In the genomic region with DNA sequence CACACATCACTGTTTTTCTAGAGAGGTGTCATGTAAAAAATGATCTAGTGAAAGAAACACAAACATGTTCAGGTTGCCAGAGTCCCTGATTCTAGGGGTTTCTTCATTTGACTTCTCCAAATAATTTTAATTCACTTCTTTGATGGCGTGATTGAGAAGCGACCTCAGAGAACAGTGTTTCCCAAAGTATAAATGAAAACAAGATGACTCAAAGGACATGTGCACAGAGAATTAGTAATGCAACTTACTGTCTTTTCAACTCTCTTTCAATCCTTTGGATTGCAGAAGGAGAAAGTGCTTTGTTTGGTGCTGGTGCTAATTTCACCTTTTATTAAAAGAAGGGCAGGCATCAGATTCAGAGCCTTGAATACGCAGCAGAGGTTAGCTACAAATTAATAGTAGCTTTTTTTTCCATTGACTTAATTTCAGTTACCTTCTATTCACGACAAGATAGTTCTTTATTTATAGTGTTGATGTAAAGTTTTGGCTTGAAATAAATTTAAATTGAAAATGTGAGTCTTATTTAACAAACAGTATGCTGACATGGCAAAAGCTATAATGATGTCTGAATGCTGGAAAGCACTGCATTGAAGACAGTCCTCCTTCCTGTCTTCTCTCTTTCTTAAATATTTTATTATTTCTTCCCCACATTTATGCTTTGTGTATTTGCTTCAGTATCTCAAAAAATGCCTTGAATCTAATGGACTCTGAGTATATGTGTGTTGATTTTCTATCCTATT, we compare ENCODE assay signal across 14 cellular contexts.
DNase-seq lines count a peak whose midpoint lies in the region; ATAC-seq, FAIRE-seq and TF ChIP-seq lines count a peak whose summit lies in the region.
"Had no signal": no experiment of that assay in that cellular context is flagged by ENCODE, and none has a peak within 500 bp of the region (broad histone marks: within the 10 kb centered on the region; RNA-seq: fewer than 3 reads in every experiment).

No MANE protein-coding gene starts in this region.

- H2AFZ ChIP-seq in K562 (ENCODE audit: low read depth, low read length), result no peak overlapping the region
- H2AFZ ChIP-seq in mesenchymal stem cell (ENCODE audit: low read depth, low read length), result no peak overlapping the region

- H3K4ac ChIP-seq in mesenchymal stem cell (ENCODE audit: low read depth in 1 of 2, low read length in 2 of 2), result no peak overlapping the region

- H4K91ac ChIP-seq in mesenchymal stem cell (ENCODE audit: low read length), result no peak overlapping the region

- no peaks in the 10 kb centered on the region for H3K9me3 Mint-ChIP-seq in natural killer cell treated with Interleukin-12 subunit alpha and Interleukin-12 subunit beta and Interleukin-15 and Interleukin-18, amount 100 ng/mL, for 72 hours
- H3K9me3 Mint-ChIP-seq: H9 had no signal

- in situ Hi-C loops in K562 (cut with MboI), result no loop called here

- H3K27me3 ChIP-seq in K562 (ENCODE audit: control insufficient read depth in 2 of 2, insufficient read depth in 2 of 2, low read length in 2 of 2), result no peaks in the 10 kb centered on the region
- no peaks in the 10 kb centered on the region for H3K27me3 ChIP-seq in mesenchymal stem cell (ENCODE audit: control insufficient read depth in 1 of 2, insufficient read depth in 1 of 2, low read length in 2 of 2)

- WGBS in K562 (ENCODE audit: insufficient coverage, low coverage, missing lambda C conversion rate), result 71% methylated on average over 4 of the region's 4 CpGs
- WGBS in mesenchymal stem cell, result 100% methylated on average over 1 of the region's 4 CpGs

- H3K18ac ChIP-seq in mesenchymal stem cell (ENCODE audit: low read depth in 1 of 2, low read length in 2 of 2), result no peak overlapping the region

- TF ChIP-seq RAD21 in K562 (CRISPR knock-in tag; conservative IDR thresholded peaks at IDR 0.05 in 1 of 2, IDR thresholded peaks at IDR 0.05 in 1 of 2), result no peak

- no peaks in the 10 kb centered on the region for H4K20me1 ChIP-seq in K562 (replicated peaks; ENCODE audit: control insufficient read depth, insufficient read depth, low read length)

- CTCF ChIA-PET in K562 (lab: Yijun Ruan, JAX; ENCODE audit: low intra/inter-chr PET ratio), result no interaction called here

- no peak overlapping the region for H2BK120ac ChIP-seq in mesenchymal stem cell (ENCODE audit: low read depth, low read length)

- H2AK5ac ChIP-seq in mesenchymal stem cell (ENCODE audit: low read length, severe bottlenecking), result no peak overlapping the region

- no peak for TF ChIP-seq EP300 in K562 (IDR thresholded peaks at IDR 0.05; ENCODE audit: low read length)

- no peak overlapping the region for H3K14ac ChIP-seq in mesenchymal stem cell (ENCODE audit: low read length in 2 of 2)

- H3K4me3 ChIP-seq in K562 (no peak overlapping the region), mesenchymal stem cell (ENCODE audit: insufficient read depth in 1 of 2, low read depth in 1 of 2, low read length in 2 of 2) (no peak overlapping the region)

- no peaks in the 10 kb centered on the region for H3K9me3 ChIP-seq in K562 (replicated peaks; ENCODE audit: control insufficient read depth, insufficient read depth, low read depth, low read length)
- H3K9me3 ChIP-seq in mesenchymal stem cell (ENCODE audit: control insufficient read depth, low read length), result no peaks in the 10 kb centered on the region

- H3K4me2 ChIP-seq in K562 (ENCODE audit: insufficient read depth, low read length) (no peak overlapping the region), mesenchymal stem cell (ENCODE audit: low read length, poor library complexity, severe bottlenecking) (no peak overlapping the region)

- H3K4me1 Mint-ChIP-seq in natural killer cell treated with Interleukin-12 subunit alpha and Interleukin-12 subunit beta and Interleukin-15 and Interleukin-18, amount 100 ng/mL, for 72 hours (ENCODE audit: low read depth in 2 of 2), result no peaks in the 10 kb centered on the region

- DNase-seq in AG08395 (ENCODE audit: low spot score) (peak; percentile 5), HCEC 1CT (peak; percentile 33), K562 (ENCODE audit: extremely low read depth in 1 of 4, low spot score in 3 of 4) (no peak), mesenchymal stem cell (no peak), islet precursor cell (no peak), NCI-H1930 (lab: John Stamatoyannopoulos, UW) (no peak)
- DNase-seq in stimulated activated naive CD4-positive, alpha-beta T cell (lab: John Stamatoyannopoulos, UW), result no peak
- DNase-seq in natural killer cell treated with Interleukin-12 subunit alpha and Interleukin-12 subunit beta and Interleukin-15 and Interleukin-18, amount 100 ng/mL, for 72 hours (ENCODE audit: low spot score), result no peak
- DNase-seq: C1 segment of cervical spinal cord, DMS 273 treated with DMSO at 0.1 percent for 48 hours, H9, NCI-H1092 treated with DMSO at 0.1 percent for 48 hours, NCI-H1694, PC-3 had no signal

- no peak for FAIRE-seq in K562 (lab: Jason Lieb, UNC)

- BruUV-seq in K562 (replicated peaks; lab: Mats Ljungman, UMichigan), result no TSS peak

- no peak overlapping the region for H2BK5ac ChIP-seq in mesenchymal stem cell (ENCODE audit: low read depth, low read length, poor library complexity, severe bottlenecking)

- no peak overlapping the region for H4K8ac ChIP-seq in mesenchymal stem cell (ENCODE audit: low read length)

- H3K36me3 Mint-ChIP-seq in natural killer cell treated with Interleukin-12 subunit alpha and Interleukin-12 subunit beta and Interleukin-15 and Interleukin-18, amount 100 ng/mL, for 72 hours, result no peaks in the 10 kb centered on the region

- H3K4me1 ChIP-seq in K562 (replicated peaks in 1 of 2; ENCODE audit: control insufficient read depth in 2 of 2, insufficient read depth in 2 of 2, low read length in 2 of 2) (no peaks in the 10 kb centered on the region), mesenchymal stem cell (ENCODE audit: control insufficient read depth, insufficient read depth, low read depth, low read length) (no peaks in the 10 kb centered on the region)

- no peak overlapping the region for H3K23ac ChIP-seq in mesenchymal stem cell (ENCODE audit: low read length in 2 of 2)

- no peak overlapping the region for H3K9ac ChIP-seq in K562 (ENCODE audit: insufficient read depth in 1 of 2, low read depth in 2 of 2, low read length in 2 of 2)
- H3K9ac ChIP-seq in mesenchymal stem cell (ENCODE audit: low read length), result peak overlapping the region; percentile 49

- no peak for ATAC-seq in K562
- ATAC-seq in natural killer cell treated with Interleukin-12 subunit alpha and Interleukin-12 subunit beta and Interleukin-15 and Interleukin-18, amount 100 ng/mL, for 72 hours, result no peak
- ATAC-seq: PC-3 had no signal

- no peak overlapping the region for H2BK12ac ChIP-seq in mesenchymal stem cell (ENCODE audit: low read length in 2 of 2)

- TF ChIP-seq CTCF in K562 (IDR thresholded peaks at IDR 0.05 in 2 of 3, conservative IDR thresholded peaks at IDR 0.05 in 1 of 3; ENCODE audit: insufficient read depth in 2 of 3, low read depth in 1 of 3, low read length in 3 of 3), result no peak

- peaks cover 2% of the 10 kb centered on the region for H3K79me1 ChIP-seq in mesenchymal stem cell (replicated peaks; ENCODE audit: low read length, poor library complexity, severe bottlenecking)

- H3K27ac Mint-ChIP-seq in natural killer cell treated with Interleukin-12 subunit alpha and Interleukin-12 subunit beta and Interleukin-15 and Interleukin-18, amount 100 ng/mL, for 72 hours, result no peak overlapping the region
- H3K27ac Mint-ChIP-seq: H9 had no signal

- POLR2A ChIA-PET in K562 (lab: Yijun Ruan, JAX), result no interaction called here

- H3K27ac ChIP-seq in K562 (ENCODE audit: extremely low read depth, low read depth, low read length), result no peak overlapping the region
- H3K27ac ChIP-seq in mesenchymal stem cell (ENCODE audit: low read length, poor library complexity, severe bottlenecking), result no peak overlapping the region

- TF ChIP-seq POLR2A in K562 (conservative IDR thresholded peaks at IDR 0.05), result no peak

- no peak overlapping the region for H2BK15ac ChIP-seq in mesenchymal stem cell (ENCODE audit: low read depth, poor library complexity, severe bottlenecking)

- intact Hi-C loops in K562 (cut with micrococcal nuclease), result no loop called here

- H3K36me3 ChIP-seq in K562 (ENCODE audit: control insufficient read depth, insufficient read depth, low read length) (no peaks in the 10 kb centered on the region), mesenchymal stem cell (ENCODE audit: control insufficient read depth in 1 of 2, insufficient read depth in 2 of 2, low read depth in 1 of 2, low read length in 2 of 2) (no peaks in the 10 kb centered on the region)

- no peaks in the 10 kb centered on the region for H3K27me3 Mint-ChIP-seq in natural killer cell treated with Interleukin-12 subunit alpha and Interleukin-12 subunit beta and Interleukin-15 and Interleukin-18, amount 100 ng/mL, for 72 hours

- no peak overlapping the region for H3K4me3 Mint-ChIP-seq in natural killer cell treated with Interleukin-12 subunit alpha and Interleukin-12 subunit beta and Interleukin-15 and Interleukin-18, amount 100 ng/mL, for 72 hours
- H3K4me3 Mint-ChIP-seq: H9 had no signal

- no peaks in the 10 kb centered on the region for H3K79me2 ChIP-seq in K562 (ENCODE audit: control insufficient read depth, insufficient read depth, low read length)

- H3K9me1 ChIP-seq in K562 (ENCODE audit: control insufficient read depth, insufficient read depth, low read length), result no peaks in the 10 kb centered on the region

TF ChIP-seq in K562, 482 proteins besides CTCF, POLR2A, EP300 and RAD21 (continues in another document):
- TF ChIP-seq ZNF695 (CRISPR knock-in tag; IDR thresholded peaks at IDR 0.05) (no peak), POLR2G (IDR thresholded peaks at IDR 0.05; ENCODE audit: low read depth, low read length) (no peak), SLC30A9 (CRISPR knock-in tag; IDR thresholded peaks at IDR 0.05) (no peak), MAFG (tag; conservative IDR thresholded peaks at IDR 0.05) (peak; percentile 17; the same call in 1 of the 2 replicates), SAFB (IDR thresholded peaks at IDR 0.05; ENCODE audit: borderline replicate concordance, low read depth, low read length) (no peak), NCOA4 (IDR thresholded peaks at IDR 0.05; ENCODE audit: partially characterized antibody) (no peak), MAFF (IDR thresholded peaks at IDR 0.05; ENCODE audit: low read length) (peak; percentile 45; the same call in 1 of the 2 replicates), SIN3A (IDR thresholded peaks at IDR 0.05; ENCODE audit: borderline replicate concordance in 2 of 2, control insufficient read depth in 1 of 2, low read depth in 2 of 2, low read length in 2 of 2) (no peak), C11orf30 (IDR thresholded peaks at IDR 0.05; ENCODE audit: low read depth) (peak; percentile 25; the same call in 1 of the 2 replicates), ZBED1 (IDR thresholded peaks at IDR 0.05) (no peak), MAFK (IDR thresholded peaks at IDR 0.05; ENCODE audit: low read length) (peak; percentile 54), PTRF (tag; IDR thresholded peaks at IDR 0.05) (no peak), ZNF316 (IDR thresholded peaks at IDR 0.05) (peak; percentile 59; the same call in 1 of the 2 replicates)

Comparison
In these comparisons a context has a peak if more than half of its experiments do, and no peak if none do; other contexts are left out.
1. DNase-seq: peak in AG08395 (single experiment) and HCEC 1CT (single experiment); none in K562 (0 of 4), mesenchymal stem cell (single experiment), islet precursor cell (single experiment), stimulated activated naive CD4-positive, alpha-beta T cell (0 of 6), natural killer cell treated with Interleukin-12 subunit alpha and Interleukin-12 subunit beta and Interleukin-15 and Interleukin-18, amount 100 ng/mL, for 72 hours (single experiment) and NCI-H1930 (0 of 2).